Comparison of ENCODE assay signal across 15 cellular contexts in the genomic region with DNA sequence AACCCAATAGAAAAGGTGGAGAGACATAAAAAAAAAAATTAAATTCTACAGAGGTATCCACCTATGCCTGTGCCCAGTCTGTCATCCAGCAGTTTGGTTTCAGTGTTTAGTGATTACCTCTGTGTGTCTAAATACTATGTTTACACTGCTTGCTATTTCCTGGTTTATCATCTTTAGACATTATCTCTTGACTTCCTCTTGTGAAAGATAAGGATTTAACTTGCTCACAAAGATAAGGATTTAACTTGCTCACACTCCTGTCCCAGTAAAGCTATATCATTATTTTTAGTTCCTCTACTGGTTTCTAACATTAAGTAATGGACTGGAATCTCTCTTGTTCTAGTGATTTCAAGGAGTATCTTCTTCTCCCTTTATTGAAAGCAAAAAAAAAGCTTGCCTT.
"Had no signal": no experiment of that assay in that cellular context is flagged by ENCODE, and none has a peak within 500 bp of the region (broad histone marks: within the 10 kb centered on the region; RNA-seq: fewer than 3 reads in every experiment).

No MANE protein-coding gene starts in this region.

- H3K4me3 ChIP-seq: breast epithelium, lower lobe of right lung, right atrium auricular region, skin epidermis had no signal

- DNase-seq: activated CD4-positive, alpha-beta T cell treated with anti-CD3 and anti-CD28 coated beads, Interleukin-2, amount 50 U/mL, for 4 hours; activated CD4-positive, CD25-positive, alpha-beta regulatory T cell treated with anti-CD3 and anti-CD28 coated beads, Interleukin-2, amount 50 U/mL, for 72 hours; activated gamma-delta T cell; activated naive CD8-positive, alpha-beta T cell treated with anti-CD3 and anti-CD28 coated beads for 36 hours; activated T-cell treated with anti-CD3 and anti-CD28 coated beads, Interleukin-2, amount 50 U/mL, for 24 hours; aorta; glutamatergic neuron; immature natural killer cell; lower lobe of right lung; midbrain; naive thymus-derived CD8-positive, alpha-beta T cell had no signal

- ATAC-seq: esophagus mucosa; lower lobe of right lung; naive thymus-derived CD8-positive, alpha-beta T cell had no signal
